In genomic region chr14:100789460-100790417, GRCh38 we compare ENCODE assay signal across 15 cellular contexts. TPM values are rescaled to one million over a fixed set of nuclear protein-coding genes. Genes with fewer than 3 reads are reported as not detected.
"Had no signal": no experiment of that assay in that cellular context is flagged by ENCODE, and none has a peak within 500 bp of the region (broad histone marks: within the 10 kb centered on the region; RNA-seq: fewer than 3 reads in every experiment).

No MANE protein-coding gene starts in this region.

- DNase-seq: activated T-cell treated with anti-CD3 and anti-CD28 coated beads, Interleukin-2, amount 50 U/mL, for 24 hours; colonic mucosa; endodermal cell; heart right ventricle; left colon; lower lobe of right lung; stimulated activated CD4-positive, alpha-beta T cell treated with anti-CD3 and anti-CD28 coated beads, Interleukin-1b, Interleukin-23, amount 100 ng/mL, for 48 hours; stimulated activated naive CD8-positive, alpha-beta T cell treated with anti-CD3 and anti-CD28 coated beads, Interleukin-15, amount 100 ng/mL, for 72 hours; T-helper 1 cell; tibial artery had no signal

- H3K27ac ChIP-seq: colonic mucosa, epithelial cell of prostate, heart right ventricle, lower lobe of right lung, neural progenitor cell, tibial artery had no signal

- H3K4me2 ChIP-seq: neural progenitor cell had no signal

- H3K9me3 ChIP-seq: colonic mucosa, heart right ventricle, lower lobe of right lung, tibial artery had no signal

- H3K36me3 ChIP-seq: colonic mucosa, heart right ventricle, lower lobe of right lung, neural progenitor cell, tibial artery had no signal

- H3K27me3 ChIP-seq: colonic mucosa, neural progenitor cell had no signal

- H3K4me3 ChIP-seq: colonic mucosa, heart right ventricle, lower lobe of right lung, neural progenitor cell, tibial artery had no signal

- ATAC-seq: activated naive CD4-positive, alpha-beta T cell treated with anti-CD3 and anti-CD28 coated beads, Interleukin-2, amount 50 U/mL, for 72 hours; activated T-helper 17 cell treated with anti-CD3 and anti-CD28 coated beads, Interleukin-2, amount 50 U/mL, for 72 hours; heart right ventricle; left colon; lower lobe of right lung; stimulated activated naive CD8-positive, alpha-beta T cell treated with anti-CD3 and anti-CD28 coated beads, Interleukin-15, amount 100 ng/mL, for 72 hours had no signal

- H2AFZ ChIP-seq: neural progenitor cell had no signal

- H3K9ac ChIP-seq: neural progenitor cell had no signal

- H3K4me1 ChIP-seq: colonic mucosa, heart right ventricle, lower lobe of right lung, tibial artery had no signal

RNA-seq across cellular contexts. Expression of gene MEG3, which starts 36.2 kb away (rescaled TPM):
- total RNA-seq: activated naive CD4-positive, alpha-beta T cell treated with anti-CD3 and anti-CD28 coated beads, Interleukin-2, amount 50 U/mL, for 72 hours; activated T-helper 17 cell treated with anti-CD3 and anti-CD28 coated beads, Interleukin-2, amount 50 U/mL, for 72 hours; osteocyte had no signal
